ENCODE assay signal across 1 cellular context in genomic region chr20:31901615-31902014, GRCh38.
TF ChIP-seq lines count a peak whose summit lies in the region.

No MANE protein-coding gene starts in this region.

TF ChIP-seq in K562, 482 proteins besides CTCF, POLR2A, EP300 and RAD21 (continued from another document):
- peak; percentile 46 for TF ChIP-seq MGA (IDR thresholded peaks at IDR 0.05)
- no peak for TF ChIP-seq MAFG (tag; conservative IDR thresholded peaks at IDR 0.05)
